Comparison of ENCODE assay signal across 1 cellular context in the genomic region with DNA sequence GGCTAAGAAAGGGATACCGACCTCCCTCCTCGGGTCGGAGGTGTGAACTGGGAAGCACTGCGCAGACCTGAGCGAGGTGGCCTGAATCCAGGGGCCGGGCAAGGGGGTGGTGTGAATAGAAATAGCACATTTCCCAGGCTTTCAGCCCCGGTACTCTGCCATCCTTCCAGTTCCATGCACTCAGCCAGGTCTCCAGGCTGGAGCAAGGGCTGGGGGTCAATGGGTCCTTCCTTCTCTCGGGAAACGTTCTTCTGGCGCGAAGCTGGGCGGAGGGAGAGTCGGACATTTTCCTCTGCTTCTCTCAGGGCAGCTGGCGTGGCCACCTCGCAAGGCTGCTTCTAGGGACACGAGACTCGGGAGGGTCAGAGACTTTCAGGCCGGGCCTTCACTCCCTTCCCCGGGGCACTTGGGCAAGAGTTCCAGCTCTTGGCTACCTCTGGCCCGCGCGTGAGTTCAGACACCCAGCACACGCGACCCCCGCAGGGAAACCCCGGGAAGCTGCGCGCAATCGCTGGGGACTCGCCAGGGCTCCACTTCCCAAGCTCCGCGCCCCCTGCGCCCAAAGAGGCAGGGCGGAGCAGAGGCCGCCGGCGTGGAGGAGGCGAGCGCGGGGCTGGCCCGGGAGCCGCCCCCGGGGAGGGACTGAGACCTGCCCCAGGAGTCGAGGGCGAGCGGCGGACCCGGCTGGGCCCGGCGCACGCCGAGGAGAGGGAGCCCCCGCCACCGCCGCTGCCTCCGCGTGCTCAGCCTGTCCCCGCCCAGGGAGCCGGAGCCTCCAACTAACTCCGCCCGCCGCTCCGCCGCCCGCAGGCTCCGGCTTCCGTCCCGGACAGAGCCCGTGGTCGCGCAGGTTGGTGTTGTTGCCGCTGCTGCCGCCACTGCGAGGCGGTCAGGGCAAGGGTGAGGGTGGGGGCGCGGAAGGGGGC.
A peak's percentile ranks its signal among the peaks of the same experiment; 100 is the strongest.
TF ChIP-seq lines count a peak whose summit lies in the region.

TSS of gene PAM (plus strand) at position 807 of the 926 bp plus-strand sequence. CDS start 110,891 bp downstream, outside the sequence.

TF ChIP-seq in HEK293, 187 proteins besides CTCF, POLR2A, EP300 and RAD21 (continued from another document and continues in another):
- TF ChIP-seq ZBTB44 (tag by site-specific recombination; IDR thresholded peaks at IDR 0.05) (no peak), SCRT2 (tag by site-specific recombination; IDR thresholded peaks at IDR 0.05) (no peak), ZNF19 (tag by site-specific recombination; IDR thresholded peaks at IDR 0.05; ENCODE audit: low read depth) (no peak), IKZF3 (tag by site-specific recombination; IDR thresholded peaks at IDR 0.05) (peak; percentile 44), ZFP37 (tag by site-specific recombination; IDR thresholded peaks at IDR 0.05) (no peak), ZNF274 (IDR thresholded peaks at IDR 0.05; ENCODE audit: low read length) (no peak), ZNF274 (tag by site-specific recombination; IDR thresholded peaks at IDR 0.05; ENCODE audit: borderline replicate concordance) (no peak), ZNF350 (tag by site-specific recombination; IDR thresholded peaks at IDR 0.05) (no peak), ZNF37A (tag by site-specific recombination; IDR thresholded peaks at IDR 0.05) (no peak), ZNF837 (tag by site-specific recombination; IDR thresholded peaks at IDR 0.05) (no peak), SP3 (tag by site-specific recombination; IDR thresholded peaks at IDR 0.05) (peak; percentile 46), PRDM1 (tag by site-specific recombination; IDR thresholded peaks at IDR 0.05) (no peak), ZNF146 (tag by site-specific recombination; IDR thresholded peaks at IDR 0.05) (no peak), KLF9 (tag by site-specific recombination; IDR thresholded peaks at IDR 0.05; ENCODE audit: low read depth) (peak; percentile 28; the same call in 1 of the 2 replicates), SALL2 (tag by site-specific recombination; IDR thresholded peaks at IDR 0.05; ENCODE audit: borderline replicate concordance) (no peak), ZNF157 (tag by site-specific recombination; IDR thresholded peaks at IDR 0.05) (no peak), HOXA7 (CRISPR knock-in tag; IDR thresholded peaks at IDR 0.05; ENCODE audit: borderline replicate concordance) (no peak), ZNF416 (tag by site-specific recombination; IDR thresholded peaks at IDR 0.05) (no peak), ZNF341 (tag by site-specific recombination; IDR thresholded peaks at IDR 0.05; ENCODE audit: low read depth) (peak; percentile 20; the same call in 1 of the 2 replicates), ZNF2 (tag by site-specific recombination; IDR thresholded peaks at IDR 0.05) (no peak), KLF10 (tag by site-specific recombination; IDR thresholded peaks at IDR 0.05) (peak; percentile 38; the same call in 1 of the 2 replicates), ZBTB11 (tag by site-specific recombination; conservative IDR thresholded peaks at IDR 0.05; ENCODE audit: low read depth) (peak; percentile 68; the same call in 1 of the 2 replicates), BCL6B (tag by site-specific recombination; IDR thresholded peaks at IDR 0.05) (no peak), ZSCAN4 (tag by site-specific recombination; IDR thresholded peaks at IDR 0.05) (no peak), ZEB2 (tag by site-specific recombination; IDR thresholded peaks at IDR 0.05) (no peak), ZNF121 (tag by site-specific recombination; IDR thresholded peaks at IDR 0.05) (no peak), TCF7L2 (IDR thresholded peaks at IDR 0.05; ENCODE audit: borderline replicate concordance, low read depth, low read length) (no peak), ZBTB21 (tag by site-specific recombination; IDR thresholded peaks at IDR 0.05) (no peak), ZNF302 (tag by site-specific recombination; IDR thresholded peaks at IDR 0.05; ENCODE audit: low read depth) (no peak), ZFP3 (tag by site-specific recombination; IDR thresholded peaks at IDR 0.05; ENCODE audit: low read depth) (no peak), ZNF658 (tag by site-specific recombination; IDR thresholded peaks at IDR 0.05) (no peak), ZNF692 (tag by site-specific recombination; IDR thresholded peaks at IDR 0.05) (0 out of 2 replicates have a peak, but pooled peaks have one; percentile 55), ZNF404 (tag by site-specific recombination; IDR thresholded peaks at IDR 0.05) (no peak), ZBTB48 (tag by site-specific recombination; IDR thresholded peaks at IDR 0.05) (peak; percentile 85), INSM2 (tag by site-specific recombination; IDR thresholded peaks at IDR 0.05) (no peak), ZNF394 (tag by site-specific recombination; IDR thresholded peaks at IDR 0.05; ENCODE audit: borderline replicate concordance) (peak; percentile 28; the same call in 1 of the 2 replicates), WT1 (tag by site-specific recombination; IDR thresholded peaks at IDR 0.05) (no peak), ZIC2 (tag by site-specific recombination; IDR thresholded peaks at IDR 0.05) (peak; percentile 89), ZBTB20 (tag by site-specific recombination; IDR thresholded peaks at IDR 0.05) (peak; percentile 81), ZNF514 (tag by site-specific recombination; IDR thresholded peaks at IDR 0.05) (no peak), ZNF561 (tag by site-specific recombination; IDR thresholded peaks at IDR 0.05; ENCODE audit: borderline replicate concordance) (peak; percentile 59; the same call in 1 of the 2 replicates), ZNF211 (tag by site-specific recombination; IDR thresholded peaks at IDR 0.05; ENCODE audit: low read depth) (no peak), ZFP41 (tag by site-specific recombination; IDR thresholded peaks at IDR 0.05; ENCODE audit: borderline replicate concordance) (no peak), ZNF221 (tag by site-specific recombination; IDR thresholded peaks at IDR 0.05; ENCODE audit: borderline replicate concordance) (no peak), KLF16 (tag by site-specific recombination; IDR thresholded peaks at IDR 0.05) (no peak), ZNF580 (tag by site-specific recombination; IDR thresholded peaks at IDR 0.05) (no peak), ZNF48 (tag by site-specific recombination; IDR thresholded peaks at IDR 0.05) (no peak), ZNF311 (tag by site-specific recombination; IDR thresholded peaks at IDR 0.05; ENCODE audit: borderline replicate concordance) (no peak), ZNF792 (tag by site-specific recombination; IDR thresholded peaks at IDR 0.05) (no peak)
- TF ChIP-seq, protein P1, sequence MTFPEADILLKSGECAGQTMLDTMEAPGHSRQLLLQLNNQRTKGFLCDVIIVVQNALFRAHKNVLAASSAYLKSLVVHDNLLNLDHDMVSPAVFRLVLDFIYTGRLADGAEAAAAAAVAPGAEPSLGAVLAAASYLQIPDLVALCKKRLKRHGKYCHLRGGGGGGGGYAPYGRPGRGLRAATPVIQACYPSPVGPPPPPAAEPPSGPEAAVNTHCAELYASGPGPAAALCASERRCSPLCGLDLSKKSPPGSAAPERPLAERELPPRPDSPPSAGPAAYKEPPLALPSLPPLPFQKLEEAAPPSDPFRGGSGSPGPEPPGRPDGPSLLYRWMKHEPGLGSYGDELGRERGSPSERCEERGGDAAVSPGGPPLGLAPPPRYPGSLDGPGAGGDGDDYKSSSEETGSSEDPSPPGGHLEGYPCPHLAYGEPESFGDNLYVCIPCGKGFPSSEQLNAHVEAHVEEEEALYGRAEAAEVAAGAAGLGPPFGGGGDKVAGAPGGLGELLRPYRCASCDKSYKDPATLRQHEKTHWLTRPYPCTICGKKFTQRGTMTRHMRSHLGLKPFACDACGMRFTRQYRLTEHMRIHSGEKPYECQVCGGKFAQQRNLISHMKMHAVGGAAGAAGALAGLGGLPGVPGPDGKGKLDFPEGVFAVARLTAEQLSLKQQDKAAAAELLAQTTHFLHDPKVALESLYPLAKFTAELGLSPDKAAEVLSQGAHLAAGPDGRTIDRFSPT (tag by site-specific recombination; IDR thresholded peaks at IDR 0.05) = no peak
- TF ChIP-seq, protein P2, sequence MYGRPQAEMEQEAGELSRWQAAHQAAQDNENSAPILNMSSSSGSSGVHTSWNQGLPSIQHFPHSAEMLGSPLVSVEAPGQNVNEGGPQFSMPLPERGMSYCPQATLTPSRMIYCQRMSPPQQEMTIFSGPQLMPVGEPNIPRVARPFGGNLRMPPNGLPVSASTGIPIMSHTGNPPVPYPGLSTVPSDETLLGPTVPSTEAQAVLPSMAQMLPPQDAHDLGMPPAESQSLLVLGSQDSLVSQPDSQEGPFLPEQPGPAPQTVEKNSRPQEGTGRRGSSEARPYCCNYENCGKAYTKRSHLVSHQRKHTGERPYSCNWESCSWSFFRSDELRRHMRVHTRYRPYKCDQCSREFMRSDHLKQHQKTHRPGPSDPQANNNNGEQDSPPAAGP (tag by site-specific recombination; IDR thresholded peaks at IDR 0.05) = no peak
